ENCODE assay signal across 1 cellular context in the genomic region with DNA sequence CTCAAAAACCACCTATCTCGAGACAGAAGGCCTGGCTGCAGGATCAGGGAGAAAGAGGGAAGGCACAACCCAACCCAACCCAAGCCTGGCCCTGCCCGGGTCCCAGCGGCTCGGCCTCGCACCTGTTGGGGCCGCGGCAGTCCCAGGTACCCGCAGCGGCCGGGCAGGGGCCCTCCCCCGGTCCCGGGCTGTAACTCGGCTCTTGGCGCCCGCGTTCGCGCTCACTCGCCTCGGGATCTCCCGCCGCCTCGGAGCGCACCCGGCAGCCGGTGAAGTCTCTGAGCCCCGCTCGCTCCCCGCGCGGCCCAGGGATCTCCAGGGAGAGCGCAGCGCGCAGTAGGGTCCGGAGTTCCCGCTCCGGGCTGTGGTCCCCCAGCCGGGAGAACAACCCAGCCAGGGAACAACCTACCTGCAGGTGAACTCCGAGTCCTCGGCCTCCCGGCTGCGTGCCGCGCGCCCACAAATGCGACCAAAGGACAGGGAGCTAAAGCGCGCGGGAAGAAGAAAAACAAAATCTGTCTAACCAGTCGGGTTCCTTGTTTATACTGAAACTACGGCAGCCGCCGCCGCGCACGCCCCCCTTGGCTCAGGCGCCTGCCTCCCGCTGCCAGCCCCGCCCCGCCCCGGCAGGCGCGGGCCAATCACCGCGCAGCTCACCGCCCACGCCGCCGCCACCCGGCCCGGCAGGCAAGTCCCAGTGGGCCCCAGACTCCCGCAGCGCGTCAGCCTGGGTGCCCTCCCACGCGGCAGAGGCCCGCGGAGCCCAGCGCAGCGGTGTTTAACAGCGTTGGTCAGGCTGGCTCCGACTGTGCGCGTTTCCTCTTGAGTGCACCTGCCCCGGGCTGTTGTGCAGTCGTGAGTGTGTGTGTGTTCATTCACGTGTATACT.
A peak's percentile ranks its signal among the peaks of the same experiment; 100 is the strongest.
TF ChIP-seq lines count a peak whose summit lies in the region.

A gene (minus strand): TSS at position 547 of the 888 bp plus-strand sequence. CDS start 12,399 bp downstream, outside the sequence.

TF ChIP-seq in HCT116, 20 proteins besides CTCF, POLR2A, EP300 and RAD21:
- TF ChIP-seq, protein P1, sequence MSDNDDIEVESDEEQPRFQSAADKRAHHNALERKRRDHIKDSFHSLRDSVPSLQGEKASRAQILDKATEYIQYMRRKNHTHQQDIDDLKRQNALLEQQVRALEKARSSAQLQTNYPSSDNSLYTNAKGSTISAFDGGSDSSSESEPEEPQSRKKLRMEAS (IDR thresholded peaks at IDR 0.05): peak; percentile 50
- TF ChIP-seq, protein P2, sequence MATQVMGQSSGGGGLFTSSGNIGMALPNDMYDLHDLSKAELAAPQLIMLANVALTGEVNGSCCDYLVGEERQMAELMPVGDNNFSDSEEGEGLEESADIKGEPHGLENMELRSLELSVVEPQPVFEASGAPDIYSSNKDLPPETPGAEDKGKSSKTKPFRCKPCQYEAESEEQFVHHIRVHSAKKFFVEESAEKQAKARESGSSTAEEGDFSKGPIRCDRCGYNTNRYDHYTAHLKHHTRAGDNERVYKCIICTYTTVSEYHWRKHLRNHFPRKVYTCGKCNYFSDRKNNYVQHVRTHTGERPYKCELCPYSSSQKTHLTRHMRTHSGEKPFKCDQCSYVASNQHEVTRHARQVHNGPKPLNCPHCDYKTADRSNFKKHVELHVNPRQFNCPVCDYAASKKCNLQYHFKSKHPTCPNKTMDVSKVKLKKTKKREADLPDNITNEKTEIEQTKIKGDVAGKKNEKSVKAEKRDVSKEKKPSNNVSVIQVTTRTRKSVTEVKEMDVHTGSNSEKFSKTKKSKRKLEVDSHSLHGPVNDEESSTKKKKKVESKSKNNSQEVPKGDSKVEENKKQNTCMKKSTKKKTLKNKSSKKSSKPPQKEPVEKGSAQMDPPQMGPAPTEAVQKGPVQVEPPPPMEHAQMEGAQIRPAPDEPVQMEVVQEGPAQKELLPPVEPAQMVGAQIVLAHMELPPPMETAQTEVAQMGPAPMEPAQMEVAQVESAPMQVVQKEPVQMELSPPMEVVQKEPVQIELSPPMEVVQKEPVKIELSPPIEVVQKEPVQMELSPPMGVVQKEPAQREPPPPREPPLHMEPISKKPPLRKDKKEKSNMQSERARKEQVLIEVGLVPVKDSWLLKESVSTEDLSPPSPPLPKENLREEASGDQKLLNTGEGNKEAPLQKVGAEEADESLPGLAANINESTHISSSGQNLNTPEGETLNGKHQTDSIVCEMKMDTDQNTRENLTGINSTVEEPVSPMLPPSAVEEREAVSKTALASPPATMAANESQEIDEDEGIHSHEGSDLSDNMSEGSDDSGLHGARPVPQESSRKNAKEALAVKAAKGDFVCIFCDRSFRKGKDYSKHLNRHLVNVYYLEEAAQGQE (IDR thresholded peaks at IDR 0.05; ENCODE audit: low read depth): no peak
- TF ChIP-seq EGR1 (IDR thresholded peaks at IDR 0.05; ENCODE audit: low read depth) (peak; percentile 90), TCF7L2 (IDR thresholded peaks at IDR 0.05; ENCODE audit: borderline replicate concordance, extremely low read depth, insufficient read depth, insufficient read length) (no peak), CEBPB (IDR thresholded peaks at IDR 0.05; ENCODE audit: low read depth) (no peak), YY1 (IDR thresholded peaks at IDR 0.05; ENCODE audit: extremely low read depth, insufficient replicate concordance, low read depth, low read length) (no peak), SP1 (IDR thresholded peaks at IDR 0.05; ENCODE audit: low read depth) (no peak)
